In genomic region chrX:3713937-3714434, GRCh38 we compare ENCODE assay signal across 8 cellular contexts. TPM values are rescaled to one million over a fixed set of nuclear protein-coding genes. Genes with fewer than 3 reads are reported as not detected.
DNase-seq lines count a peak whose midpoint lies in the region; ATAC-seq and TF ChIP-seq lines count a peak whose summit lies in the region.

No MANE protein-coding gene starts in this region.

- in situ Hi-C loops in IMR-90 (cut with MboI; ENCODE audit: low sequenced_read_pairs) = no loop called here

- peaks cover 0 to 13% of the 10 kb centered on the region in 2 experiments; a peak in 1 of 4 replicates for H3K79me1 ChIP-seq in IMR-90 (ENCODE audit: low read depth in 1 of 2, low read length in 2 of 2)

- H3K27ac ChIP-seq in CD4-positive, alpha-beta T cell (ENCODE audit: low read depth, low read length) = no peak overlapping the region
- 0 out of 2 replicates have a peak overlapping the region, but pooled peaks have one; percentile 37 for H3K27ac ChIP-seq in IMR-90 (ENCODE audit: insufficient read depth, low read length)
- peak overlapping the region; percentile 49 to 81 for H3K27ac ChIP-seq in coronary artery

- H3K9me3 Mint-ChIP-seq in CD4-positive, alpha-beta T cell = no peaks in the 10 kb centered on the region
- no peaks in the 10 kb centered on the region for H3K9me3 Mint-ChIP-seq in natural killer cell treated with Interleukin-12 subunit alpha and Interleukin-12 subunit beta and Interleukin-15 and Interleukin-18, amount 100 ng/mL, for 72 hours

- peak overlapping the region; percentile 90 for H3K4me3 Mint-ChIP-seq in CD4-positive, alpha-beta T cell
- H3K4me3 Mint-ChIP-seq in natural killer cell treated with Interleukin-12 subunit alpha and Interleukin-12 subunit beta and Interleukin-15 and Interleukin-18, amount 100 ng/mL, for 72 hours = peak overlapping the region; percentile 63

- POLR2A ChIA-PET in CD4-positive, alpha-beta T cell (lab: Charles Lee) = interaction anchor here (0.7 to 1.9 kb wide), 6 partner anchors 14 to 101 kb away, joined by 3 to 15 read pairs (median 4); no protein-coding TSS in a partner anchor
- POLR2A ChIA-PET in IMR-90 (lab: Charles Lee; ENCODE audit: unreplicated experiment) = interaction anchor here (0.6 kb wide), 1 partner anchor 11 kb away, joined by 10 read pairs; no protein-coding TSS in a partner anchor

- ATAC-seq in CD4-positive, alpha-beta T cell (ENCODE audit: poor library complexity) = peak; percentile 2
- ATAC-seq in IMR-90 (ENCODE audit: low read depth) = no peak
- ATAC-seq in natural killer cell treated with Interleukin-12 subunit alpha and Interleukin-12 subunit beta and Interleukin-15 and Interleukin-18, amount 100 ng/mL, for 72 hours = no peak
- no peak for ATAC-seq in HG03342 (IDR thresholded peaks at IDR 0.05; ENCODE audit: unreplicated experiment)

- H2BK15ac ChIP-seq in IMR-90 (ENCODE audit: low read depth, low read length) = no peak overlapping the region

- 0% methylated on average over 3 of the region's 15 CpGs; no CpG with 5 or more reads in 1 of the 2 experiments for WGBS in IMR-90 (ENCODE audit: extremely low coverage in 2 of 2, insufficient read length in 1 of 2), 2 experiments

- no peak overlapping the region for H3K18ac ChIP-seq in IMR-90 (ENCODE audit: low read depth, low read length)

- intact Hi-C loops in CD4-positive, alpha-beta T cell (cut with DNase I, micrococcal nuclease) = no loop called here
- intact Hi-C loops in IMR-90 (cut with micrococcal nuclease) = loop anchor here (2.0 kb wide), 1 partner anchor 63 kb away; no protein-coding TSS in a partner anchor

- no TSS peak for BruUV-seq in IMR-90 (replicated peaks; lab: Mats Ljungman, UMichigan)

- no peak overlapping the region for H2BK5ac ChIP-seq in IMR-90 (ENCODE audit: low read depth, low read length, poor library complexity, severe bottlenecking)

- dilution Hi-C loops in IMR-90 (cut with HindIII; ENCODE audit: low sequenced_read_pairs, unreplicated experiment) = no loop called here

- H3K36me3 ChIP-seq in IMR-90 (ENCODE audit: control insufficient read depth, insufficient read depth, low read length) = no peaks in the 10 kb centered on the region

- no peak overlapping the region for H2BK120ac ChIP-seq in IMR-90 (ENCODE audit: low read depth, low read length)

- peak overlapping the region; percentile 92 for H2AFZ ChIP-seq in IMR-90 (replicated peaks; ENCODE audit: low read length, poor library complexity)

- peak overlapping the region; percentile 41 for H3K4me2 ChIP-seq in IMR-90 (ENCODE audit: low read depth, low read length)

- H2AK5ac ChIP-seq in IMR-90 (ENCODE audit: low read depth, low read length) = no peak overlapping the region

- TF ChIP-seq POLR2A in IMR-90 (IDR thresholded peaks at IDR 0.05; ENCODE audit: low read depth, low read length) = no peak

- no peaks in the 10 kb centered on the region for H3K9me3 ChIP-seq in CD4-positive, alpha-beta T cell (ENCODE audit: control insufficient read depth, low read length)
- H3K9me3 ChIP-seq in IMR-90 (ENCODE audit: control insufficient read depth, insufficient read depth, low read length) = no peaks in the 10 kb centered on the region

- peak overlapping the region; percentile 81 for H3K27ac Mint-ChIP-seq in CD4-positive, alpha-beta T cell
- H3K27ac Mint-ChIP-seq in natural killer cell treated with Interleukin-12 subunit alpha and Interleukin-12 subunit beta and Interleukin-15 and Interleukin-18, amount 100 ng/mL, for 72 hours = peak overlapping the region in 1 of 2 donors; percentile 60

- no peaks in the 10 kb centered on the region for H3K4me1 ChIP-seq in IMR-90 (ENCODE audit: control insufficient read depth, insufficient read depth, low read length)

- H3K4ac ChIP-seq in IMR-90 (ENCODE audit: low read depth, low read length) = no peak overlapping the region

- H3K56ac ChIP-seq in IMR-90 (ENCODE audit: extremely low read depth, insufficient read depth, low read length) = no peak overlapping the region

- no peak overlapping the region for H2BK20ac ChIP-seq in IMR-90 (ENCODE audit: low read depth, low read length)

- H3K27me3 Mint-ChIP-seq in CD4-positive, alpha-beta T cell = no peaks in the 10 kb centered on the region
- no peaks in the 10 kb centered on the region for H3K27me3 Mint-ChIP-seq in natural killer cell treated with Interleukin-12 subunit alpha and Interleukin-12 subunit beta and Interleukin-15 and Interleukin-18, amount 100 ng/mL, for 72 hours

- no peak overlapping the region; the same call in 1 of the 2 replicates for H4K5ac ChIP-seq in IMR-90 (ENCODE audit: low read depth, low read length)

- no peak overlapping the region for H4K8ac ChIP-seq in IMR-90 (ENCODE audit: low read depth in 2 of 2, low read length in 2 of 2)

- no peaks in the 10 kb centered on the region for H4K20me1 ChIP-seq in IMR-90 (ENCODE audit: insufficient read depth, low read length)

- H3K9me1 ChIP-seq in IMR-90 (ENCODE audit: insufficient read depth, low read length) = no peaks in the 10 kb centered on the region

- peak overlapping the region; percentile 90 for H3K4me3 ChIP-seq in IMR-90 (ENCODE audit: insufficient read depth, low read depth, low read length)
- peak overlapping the region; percentile 90 for H3K4me3 ChIP-seq in coronary artery

- peak overlapping the region; percentile 56; the same call in 1 of the 2 replicates for H3K9ac ChIP-seq in IMR-90 (ENCODE audit: low read depth, low read length)

- DNase-seq in CD4-positive, alpha-beta T cell = no peak
- DNase-seq in IMR-90 (no peak), coronary artery (ENCODE audit: low spot score) (no peak), SIG-M5 (lab: John Stamatoyannopoulos, UW) (no peak), foreskin melanocyte (no peak), amniotic stem cell (lab: John Stamatoyannopoulos, UW) (no peak)
- DNase-seq in natural killer cell treated with Interleukin-12 subunit alpha and Interleukin-12 subunit beta and Interleukin-15 and Interleukin-18, amount 100 ng/mL, for 72 hours (ENCODE audit: low spot score) = no peak

- H3K23ac ChIP-seq in IMR-90 (ENCODE audit: low read depth, low read length) = no peak overlapping the region

- H3K36me3 Mint-ChIP-seq in CD4-positive, alpha-beta T cell (ENCODE audit: low read depth) = peaks cover 11% of the 10 kb centered on the region
- peaks cover 10% of the 10 kb centered on the region for H3K36me3 Mint-ChIP-seq in natural killer cell treated with Interleukin-12 subunit alpha and Interleukin-12 subunit beta and Interleukin-15 and Interleukin-18, amount 100 ng/mL, for 72 hours

- no peak overlapping the region; the same call in 1 of the 2 replicates for H4K91ac ChIP-seq in IMR-90 (ENCODE audit: insufficient read depth, low read depth, low read length)

- H3K4me1 Mint-ChIP-seq in CD4-positive, alpha-beta T cell (ENCODE audit: low read depth) = peaks cover 13% of the 10 kb centered on the region
- peaks cover 0 to 18% of the 10 kb centered on the region in 2 donors for H3K4me1 Mint-ChIP-seq in natural killer cell treated with Interleukin-12 subunit alpha and Interleukin-12 subunit beta and Interleukin-15 and Interleukin-18, amount 100 ng/mL, for 72 hours (ENCODE audit: low read depth in 2 of 2)

- no peaks in the 10 kb centered on the region for H3K27me3 ChIP-seq in CD4-positive, alpha-beta T cell (ENCODE audit: control insufficient read depth, insufficient read depth, low read length)
- H3K27me3 ChIP-seq in IMR-90 (ENCODE audit: control insufficient read depth, insufficient read depth, low read length) = no peaks in the 10 kb centered on the region

- CTCF ChIA-PET in CD4-positive, alpha-beta T cell (lab: Charles Lee) = interaction anchor here (1.0 kb wide), 1 partner anchor 62 kb away, joined by 3 read pairs; no protein-coding TSS in a partner anchor
- CTCF ChIA-PET in IMR-90 (lab: Yijun Ruan, JAX) = interaction anchor here (0.6 kb wide), 1 partner anchor 98 kb away, joined by 3 read pairs; no protein-coding TSS in a partner anchor

- TF ChIP-seq RAD21 in IMR-90 (IDR thresholded peaks at IDR 0.05; ENCODE audit: low read length) = no peak

- no peak for TF ChIP-seq CTCF in CD4-positive, alpha-beta T cell (IDR thresholded peaks at IDR 0.05)
- no peak for TF ChIP-seq CTCF in IMR-90 (conservative IDR thresholded peaks at IDR 0.05; ENCODE audit: low read depth, low read length)
- no peak for TF ChIP-seq CTCF in coronary artery (IDR thresholded peaks at IDR 0.05)

- no peak overlapping the region for H3K14ac ChIP-seq in IMR-90 (replicated peaks; ENCODE audit: low read depth, low read length)

- no peak overlapping the region for H2AK9ac ChIP-seq in IMR-90 (replicated peaks; ENCODE audit: low read depth, low read length, poor library complexity)

TF ChIP-seq in IMR-90, 13 proteins besides CTCF, POLR2A, EP300 and RAD21:
- TF ChIP-seq SMC3 (IDR thresholded peaks at IDR 0.05; ENCODE audit: low read depth, low read length) (no peak), MXI1 (IDR thresholded peaks at IDR 0.05; ENCODE audit: borderline replicate concordance, low read depth, low read length) (no peak)

RNA-seq across cellular contexts. Expression of gene PRKX, which starts 0.5 kb away (rescaled TPM):
- 10 to 100 TPM; 31.6 to 35.4 TPM for total RNA-seq in CD4-positive, alpha-beta T cell
- 13.1 and 14.9 TPM in 2 replicates for total RNA-seq in IMR-90 (2012; rRNA removed)
- 5.8 and 7.2 TPM in 2 replicates for polyA plus RNA-seq in IMR-90 (2012; rRNA removed)
- 2.9 and 4.5 TPM in 2 replicates for polyA plus RNA-seq in IMR-90 (2012; cell fraction: cytosol; rRNA removed)
- polyA plus RNA-seq in IMR-90 (2012; cell fraction: nucleus; rRNA removed; ENCODE audit: low replicate concordance) = 3.4 and 8.9 TPM in 2 replicates
- 100 to 1,000 TPM; 109 to 177 TPM for total RNA-seq in natural killer cell treated with Interleukin-12 subunit alpha and Interleukin-12 subunit beta and Interleukin-15 and Interleukin-18, amount 100 ng/mL, for 72 hours
